ENCODE assay signal across 22 cellular contexts in genomic region chr2:25213229-25213628, GRCh38. TPM values are rescaled to one million over a fixed set of nuclear protein-coding genes. Genes with fewer than 3 reads are reported as not detected.
A peak's percentile ranks its signal among the peaks of the same experiment; 100 is the strongest.
DNase-seq lines count a peak whose midpoint lies in the region; ATAC-seq lines count a peak whose summit lies in the region.
"Had no signal": no experiment of that assay in that cellular context is flagged by ENCODE, and none has a peak within 500 bp of the region (broad histone marks: within the 10 kb centered on the region; RNA-seq: fewer than 3 reads in every experiment).

No MANE protein-coding gene starts in this region.

- H3K18ac ChIP-seq in neuronal stem cell (ENCODE audit: low read length), result no peak overlapping the region

- peak overlapping the region; percentile 42 for H2AFZ ChIP-seq in neuronal stem cell (ENCODE audit: low read length)

- H2BK12ac ChIP-seq in neuronal stem cell (ENCODE audit: low read length), result peak overlapping the region; percentile 4

- no peaks in the 10 kb centered on the region for H3K36me3 ChIP-seq in BLaER1 treated with 17β-estradiol and CSF1 and Interleukin-3, amounts not matched to agents 10 nM and 100 nM
- H3K36me3 ChIP-seq in KOPT-K1 (ENCODE audit: insufficient read depth, low read length) (no peaks in the 10 kb centered on the region), neuronal stem cell (replicated peaks in 1 of 2; ENCODE audit: control insufficient read depth in 2 of 2, insufficient read depth in 2 of 2, low read length in 2 of 2) (no peaks in the 10 kb centered on the region)
- H3K36me3 ChIP-seq: Peyer's patch, SJCRH30 had no signal

- H4K91ac ChIP-seq in neuronal stem cell (ENCODE audit: low read depth, low read length, poor library complexity), result no peak overlapping the region

- no peak for DNase-seq in memory B cell (ENCODE audit: low spot score in 2 of 2)
- no peak for DNase-seq in neuronal stem cell (ENCODE audit: low spot score)
- DNase-seq in T-helper 1 cell, result no peak
- no peak for DNase-seq in middle frontal gyrus (ENCODE audit: extremely low spot score, low spot score)
- DNase-seq: Calu3; CD8-positive, alpha-beta memory T cell; GF-D8; GOT3; NCI-H1092; NCI-H1436; NCI-H2029; NCI-H2227 treated with DMSO at 0.1 percent for 48 hours; NCI-H510A treated with DMSO at 0.1 percent for 48 hours; NCI-H748 treated with DMSO at 0.1 percent for 48 hours; Peyer's patch had no signal

- H2BK15ac ChIP-seq in neuronal stem cell (ENCODE audit: low read length), result no peak overlapping the region

- peak overlapping the region in 6 of 11 experiments; percentile 7 to 79 (median 64); a peak in 8 of 22 replicates for H3K4me2 ChIP-seq in BLaER1 treated with 17β-estradiol and CSF1 and Interleukin-3, amounts not matched to agents 10 nM and 100 nM
- H3K4me2 ChIP-seq in neuronal stem cell (ENCODE audit: insufficient read depth, low read length, poor library complexity, severe bottlenecking), result no peak overlapping the region

- no peak overlapping the region for H3K27ac ChIP-seq in BLaER1 treated with 17β-estradiol and CSF1 and Interleukin-3, amounts not matched to agents 10 nM and 100 nM
- H3K27ac ChIP-seq in KOPT-K1 (ENCODE audit: low read depth, low read length, poor library complexity, severe bottlenecking) (peak overlapping the region; percentile 29), neuronal stem cell (replicated peaks; ENCODE audit: low read length) (no peak overlapping the region)
- H3K27ac ChIP-seq: C4-2B, Peyer's patch, SJCRH30 had no signal

- H2BK120ac ChIP-seq in neuronal stem cell (ENCODE audit: low read depth, low read length), result no peak overlapping the region

- no peak overlapping the region for H3K9ac ChIP-seq in BLaER1 treated with 17β-estradiol and CSF1 and Interleukin-3, amounts not matched to agents 10 nM and 100 nM
- no peak overlapping the region for H3K9ac ChIP-seq in neuronal stem cell (ENCODE audit: low read depth, low read length, poor library complexity)

- H4K8ac ChIP-seq in neuronal stem cell (ENCODE audit: low read depth, low read length), result no peak overlapping the region

- no peak overlapping the region for H3K14ac ChIP-seq in neuronal stem cell (ENCODE audit: low read length)

- peak overlapping the region; percentile 5 for H3K27ac Mint-ChIP-seq in memory B cell

- H2BK5ac ChIP-seq in neuronal stem cell (ENCODE audit: low read length), result peak overlapping the region; percentile 16

- H3K79me1 ChIP-seq in neuronal stem cell (ENCODE audit: low read depth, low read length), result no peaks in the 10 kb centered on the region

- H3K27me3 ChIP-seq in BLaER1 treated with 17β-estradiol and CSF1 and Interleukin-3, amounts not matched to agents 10 nM and 100 nM, result no peaks in the 10 kb centered on the region
- H3K27me3 ChIP-seq in neuronal stem cell (ENCODE audit: control insufficient read depth in 3 of 3, insufficient read depth in 3 of 3, low read depth in 1 of 3, low read length in 3 of 3), result peaks cover 0 to 11% (median 0%) of the 10 kb centered on the region in 3 experiments
- H3K27me3 ChIP-seq: Peyer's patch had no signal

- H3K23ac ChIP-seq in neuronal stem cell (ENCODE audit: low read depth, low read length, poor library complexity), result peak overlapping the region; percentile 86

- no peaks in the 10 kb centered on the region for H3K9me3 Mint-ChIP-seq in memory B cell
- H3K9me3 Mint-ChIP-seq: CD8-positive, alpha-beta memory T cell; IgD-negative memory B cell had no signal

- no peak overlapping the region for H3K4me3 ChIP-seq in BLaER1 treated with 17β-estradiol and CSF1 and Interleukin-3, amounts not matched to agents 10 nM and 100 nM
- H3K4me3 ChIP-seq in neuronal stem cell (ENCODE audit: low read length in 2 of 2), result no peak overlapping the region
- H3K4me3 ChIP-seq: Peyer's patch, SJCRH30 had no signal

- no peak overlapping the region for H3K4ac ChIP-seq in neuronal stem cell (ENCODE audit: low read length)

- ATAC-seq in memory B cell (ENCODE audit: low read depth), result no peak
- no peak for ATAC-seq in HG02840 (IDR thresholded peaks at IDR 0.05; ENCODE audit: low FRiP score, unreplicated experiment)
- ATAC-seq: HCT116 had no signal

- H2AK5ac ChIP-seq in neuronal stem cell (ENCODE audit: low read depth, low read length), result peak overlapping the region; percentile 61

- peaks cover 25% of the 10 kb centered on the region for H3K4me1 Mint-ChIP-seq in memory B cell

- H3K9me3 ChIP-seq in BLaER1 treated with 17β-estradiol and CSF1 and Interleukin-3, amounts not matched to agents 10 nM and 100 nM (replicated peaks in 1 of 11), result no peaks in the 10 kb centered on the region
- no peaks in the 10 kb centered on the region for H3K9me3 ChIP-seq in KOPT-K1 (ENCODE audit: insufficient read depth, low read length, poor library complexity, severe bottlenecking)
- H3K9me3 ChIP-seq in neuronal stem cell (replicated peaks in 1 of 2; ENCODE audit: control insufficient read depth in 2 of 2, insufficient read depth in 1 of 2, low read depth in 1 of 2, low read length in 2 of 2), result peaks cover 0 to 2% of the 10 kb centered on the region in 2 donors
- H3K9me3 ChIP-seq: Peyer's patch, SJCRH30 had no signal

- no peak overlapping the region for H3K4me3 Mint-ChIP-seq in memory B cell
- H3K4me3 Mint-ChIP-seq: CD8-positive, alpha-beta memory T cell had no signal

- no CpG with 5 or more reads among the region's 8 CpGs for WGBS in neuronal stem cell (ENCODE audit: extremely low coverage in 2 of 2, insufficient read length in 2 of 2, insufficient replicate concordance in 1 of 2), 2 donors

- H3K4me1 ChIP-seq in BLaER1 treated with 17β-estradiol and CSF1 and Interleukin-3, amounts not matched to agents 10 nM and 100 nM, result peaks cover 25 to 85% (median 77%) of the 10 kb centered on the region in 10 experiments
- peaks cover 0 to 11% of the 10 kb centered on the region in 2 donors for H3K4me1 ChIP-seq in neuronal stem cell (ENCODE audit: control insufficient read depth in 2 of 2, insufficient read depth in 1 of 2, low read depth in 1 of 2, low read length in 2 of 2)

- no peaks in the 10 kb centered on the region for H3K36me3 Mint-ChIP-seq in memory B cell
- H3K36me3 Mint-ChIP-seq: CD8-positive, alpha-beta memory T cell; IgD-negative memory B cell had no signal

- 0 out of 22 replicates have a peak, but pooled peaks cover 0 to 6% (median 0%) of the 10 kb centered on the region in 11 experiments for H4K20me1 ChIP-seq in BLaER1 treated with 17β-estradiol and CSF1 and Interleukin-3, amounts not matched to agents 10 nM and 100 nM

- no peaks in the 10 kb centered on the region for H3K27me3 Mint-ChIP-seq in memory B cell
- H3K27me3 Mint-ChIP-seq: IgD-negative memory B cell had no signal

RNA-seq across cellular contexts. Expression of gene POMC, which starts 44.8 kb away (rescaled TPM):
- 0.81 TPM for polyA plus RNA-seq in neuronal stem cell (2013, experiment 1 of 2)
- polyA plus RNA-seq in neuronal stem cell (2013, experiment 2 of 2), result 0.64 TPM
